In the genomic region with DNA sequence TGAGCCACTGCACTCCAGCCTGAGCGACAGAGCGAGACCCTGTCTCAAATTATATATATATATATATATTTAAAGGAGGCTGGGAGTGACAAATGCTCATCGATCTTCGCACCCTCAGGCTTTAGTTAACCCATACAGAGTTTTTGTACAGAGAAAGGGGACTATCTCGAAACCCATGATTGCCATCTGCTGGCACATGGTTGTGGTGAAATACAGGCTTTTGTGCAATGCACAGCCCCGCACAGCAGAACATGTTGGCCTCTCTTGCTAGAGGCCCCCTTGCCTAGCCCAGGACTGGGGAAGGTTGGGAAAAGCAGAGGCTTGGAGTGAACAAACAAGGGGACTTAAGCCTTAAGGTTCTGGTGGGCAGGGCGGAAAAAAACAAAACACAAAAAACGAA, we compare ENCODE assay signal across 9 cellular contexts. TPM values are rescaled to one million over a fixed set of nuclear protein-coding genes. Genes with fewer than 3 reads are reported as not detected.
A peak's percentile ranks its signal among the peaks of the same experiment; 100 is the strongest.
DNase-seq lines count a peak whose midpoint lies in the region; ATAC-seq and TF ChIP-seq lines count a peak whose summit lies in the region.
"Had no signal": no experiment of that assay in that cellular context is flagged by ENCODE, and none has a peak within 500 bp of the region (broad histone marks: within the 10 kb centered on the region; RNA-seq: fewer than 3 reads in every experiment).

No MANE protein-coding gene starts in this region.

- no peaks in the 10 kb centered on the region for H3K9me2 ChIP-seq in DOHH2 (replicated peaks; ENCODE audit: control insufficient read depth, low read length)

- H3K4me1 ChIP-seq in DOHH2 (ENCODE audit: control insufficient read depth, low read length) (no peaks in the 10 kb centered on the region; the same call in 1 of the 2 replicates), RWPE2 (ENCODE audit: insufficient read depth, poor library complexity, severe bottlenecking) (no peaks in the 10 kb centered on the region)

- H3K36me3 Mint-ChIP-seq in T-helper 17 cell (ENCODE audit: low read depth): no peaks in the 10 kb centered on the region

- H3K27ac ChIP-seq in DOHH2 (ENCODE audit: low read depth, low read length) (no peak overlapping the region), HL-60 (replicated peaks) (no peak overlapping the region), RWPE2 (ENCODE audit: poor library complexity, severe bottlenecking) (no peak overlapping the region)

- H3K9me3 ChIP-seq in DOHH2 (ENCODE audit: control insufficient read depth, insufficient read depth, low read length) (no peaks in the 10 kb centered on the region), RWPE2 (ENCODE audit: severe bottlenecking) (no peaks in the 10 kb centered on the region), T-helper 17 cell (ENCODE audit: control insufficient read depth, low read length, poor library complexity, severe bottlenecking) (no peaks in the 10 kb centered on the region)

- H3K4me3 ChIP-seq in DOHH2 (ENCODE audit: low read length): no peak overlapping the region
- H3K4me3 ChIP-seq in HL-60 (replicated peaks; ENCODE audit: insufficient read depth, low read length): no peak overlapping the region
- H3K4me3 ChIP-seq in RWPE2 (ENCODE audit: severe bottlenecking): no peak overlapping the region

- ATAC-seq in RWPE2 (ENCODE audit: low read depth): 0 out of 3 replicates have a peak, but pooled peaks have one; percentile 26
- no peak for ATAC-seq in T-helper 17 cell

- peak; percentile 31 for TF ChIP-seq CTCF in DOHH2 (IDR thresholded peaks at IDR 0.05; ENCODE audit: low read depth, low read length, poor library complexity, severe bottlenecking)
- peak; percentile 18 for TF ChIP-seq CTCF in HL-60 (IDR thresholded peaks at IDR 0.05; ENCODE audit: insufficient read depth, low read length)
- TF ChIP-seq CTCF in RWPE2 (IDR thresholded peaks at IDR 0.05; ENCODE audit: poor library complexity, severe bottlenecking): no peak

- no peak overlapping the region for H3K27ac Mint-ChIP-seq in T-helper 17 cell

- DNase-seq in HL-60 (ENCODE audit: low read depth in 1 of 2, low spot score in 1 of 2) (peak in 1 of 2 experiments; percentile 74), RWPE2 (ENCODE audit: low spot score) (no peak), hepatic stellate cell (ENCODE audit: low spot score) (peak; percentile 61), NCI-H510A (lab: John Stamatoyannopoulos, UW) (no peak), T-helper 17 cell (no peak)
- DNase-seq in stimulated activated CD8-positive, alpha-beta memory T cell treated with anti-CD3 and anti-CD28 coated beads, Interleukin-4, amount 100 ng/mL, for 48 hours: no peak
- DNase-seq in stimulated activated CD4-positive, alpha-beta T cell treated with anti-CD3 and anti-CD28 coated beads, Interleukin-15, amount 100 ng/mL, for 24 hours: no peak

- H3K27me3 ChIP-seq in DOHH2 (ENCODE audit: control insufficient read depth, low read length) (no peaks in the 10 kb centered on the region), HL-60 (ENCODE audit: insufficient read depth, poor library complexity, severe bottlenecking) (no peaks in the 10 kb centered on the region), RWPE2 (ENCODE audit: insufficient read depth, poor library complexity, severe bottlenecking) (no peaks in the 10 kb centered on the region)

- H3K4me2 ChIP-seq in DOHH2 (ENCODE audit: low read length): no peak overlapping the region

- 0 out of 2 replicates have a peak, but pooled peaks cover under 1% of the 10 kb centered on the region for H3F3A ChIP-seq in DOHH2 (ENCODE audit: control insufficient read depth, insufficient read depth)

- H4K20me1 ChIP-seq in DOHH2 (ENCODE audit: control insufficient read depth, insufficient read depth, low read depth, low read length): no peaks in the 10 kb centered on the region

- no peaks in the 10 kb centered on the region for H3K4me1 Mint-ChIP-seq in T-helper 17 cell

- no peaks in the 10 kb centered on the region for H3K79me2 ChIP-seq in DOHH2 (ENCODE audit: control insufficient read depth, low read length)

- H3K27me3 Mint-ChIP-seq in T-helper 17 cell: no peaks in the 10 kb centered on the region

- no peak overlapping the region for H3K4me3 Mint-ChIP-seq in T-helper 17 cell

- H3K36me3 ChIP-seq in DOHH2 (ENCODE audit: control insufficient read depth, low read length): no peaks in the 10 kb centered on the region
- no peaks in the 10 kb centered on the region for H3K36me3 ChIP-seq in RWPE2 (ENCODE audit: low read depth)

RNA-seq across cellular contexts. Expression of a gene that starts 3.6 kb away (rescaled TPM):
- under 1 TPM in 1 of 2 donors, not detected in 1; 0.10 TPM for total RNA-seq in T-helper 17 cell
- total RNA-seq: urinary bladder had no signal

RNA-seq across cellular contexts. Expression of a gene that starts 29.5 kb away (rescaled TPM):
- total RNA-seq in T-helper 17 cell: 10 to 100 TPM in 1 of 2 donors, 1 to 10 TPM in 1; 4.9 to 14.9 TPM

RNA-seq across cellular contexts. Expression of a gene that starts 59.5 kb away (rescaled TPM):
- 10 to 100 TPM; 31.6 to 31.8 TPM for total RNA-seq in T-helper 17 cell
